In genomic region chr11:109421981-109422590, GRCh38 we compare ENCODE assay signal across 10 cellular contexts. TPM values are rescaled to one million over a fixed set of nuclear protein-coding genes. Genes with fewer than 3 reads are reported as not detected.
DNase-seq lines count a peak whose midpoint lies in the region; ATAC-seq and TF ChIP-seq lines count a peak whose summit lies in the region.
"Had no signal": no experiment of that assay in that cellular context is flagged by ENCODE, and none has a peak within 500 bp of the region (broad histone marks: within the 10 kb centered on the region; RNA-seq: fewer than 3 reads in every experiment).

C11orf87 (plus strand) TSS chr11:109422190; CDS start chr11:109423634, 1,444 bp downstream.

- no peak within 1 kb of the TSS for H3K4me3 Mint-ChIP-seq in CD8-positive, alpha-beta memory T cell

- H3K27ac ChIP-seq in foreskin keratinocyte = no peak within 1 kb of the TSS
- H3K27ac ChIP-seq in CD8-positive, alpha-beta memory T cell (ENCODE audit: low read depth, low read length) = no peak within 1 kb of the TSS
- H3K27ac ChIP-seq: PC-9 had no signal

- no peaks in the 10 kb centered on the region for H3K36me3 Mint-ChIP-seq in CD8-positive, alpha-beta memory T cell

- no peaks in the 10 kb centered on the region for H3K4me1 ChIP-seq in foreskin keratinocyte
- no peaks in the 10 kb centered on the region for H3K4me1 ChIP-seq in CD8-positive, alpha-beta memory T cell (ENCODE audit: insufficient read depth, low read length)

- H3K9me3 ChIP-seq in CD8-positive, alpha-beta memory T cell (ENCODE audit: low read length) = no peaks in the 10 kb centered on the region

- intact Hi-C loops in posterior vena cava (cut with DNase I) = no loop called here

- no peak within 1 kb of the TSS for H3K4me3 ChIP-seq in CD8-positive, alpha-beta memory T cell (ENCODE audit: low read length)
- H3K4me3 ChIP-seq: PC-9 had no signal

- H3K27ac Mint-ChIP-seq in CD8-positive, alpha-beta memory T cell = no peak within 1 kb of the TSS

- no peaks in the 10 kb centered on the region for H3K4me1 Mint-ChIP-seq in CD8-positive, alpha-beta memory T cell

- POLR2A ChIA-PET in CD8-positive, alpha-beta memory T cell (lab: Charles Lee) = no interaction called here

- ATAC-seq in foreskin keratinocyte = peak; percentile 27

- H3K27me3 Mint-ChIP-seq in CD8-positive, alpha-beta memory T cell = peaks cover 17 to 32% of the 10 kb centered on the region in 2 donors

- no peak for TF ChIP-seq CTCF in foreskin keratinocyte (conservative IDR thresholded peaks at IDR 0.05)

- H3K9me3 Mint-ChIP-seq in CD8-positive, alpha-beta memory T cell = peaks cover 3 to 15% (median 7%) of the 10 kb centered on the region in 5 donors

- DNase-seq in DMS153 treated with DMSO at 0.1 percent for 48 hours (lab: John Stamatoyannopoulos, UW; ENCODE audit: unreplicated experiment) (peak; percentile 16), NCI-H69 (lab: John Stamatoyannopoulos, UW) (peak; percentile 83), foreskin keratinocyte (no peak), posterior vena cava (ENCODE audit: low spot score) (peak; percentile 65), NCI-H2196 treated with DMSO at 0.1 percent for 48 hours (lab: John Stamatoyannopoulos, UW; ENCODE audit: unreplicated experiment) (no peak), SKM-1 (lab: John Stamatoyannopoulos, UW; ENCODE audit: unreplicated experiment) (no peak)
- DNase-seq in stimulated activated CD4-positive, alpha-beta T cell treated with anti-CD3 and anti-CD28 coated beads, Interleukin-2, amount 100 ng/mL, for 24 hours = no peak
- DNase-seq in CD8-positive, alpha-beta memory T cell = no peak
- DNase-seq: PC-9 had no signal

- CTCF ChIA-PET in CD8-positive, alpha-beta memory T cell (lab: Charles Lee) = no interaction called here

- no peaks in the 10 kb centered on the region for H3K36me3 ChIP-seq in CD8-positive, alpha-beta memory T cell (ENCODE audit: insufficient read depth, low read length)

- peaks cover 68% of the 10 kb centered on the region for H3K27me3 ChIP-seq in foreskin keratinocyte
- no peaks in the 10 kb centered on the region for H3K27me3 ChIP-seq in CD8-positive, alpha-beta memory T cell (ENCODE audit: insufficient read depth, low read length, poor library complexity, severe bottlenecking)

RNA-seq across cellular contexts. Expression of gene C11orf87, which starts in this region (rescaled TPM):
- total RNA-seq in foreskin keratinocyte (not detected in 2 replicates), posterior vena cava (not detected)
- not detected in 2 replicates for polyA plus RNA-seq in foreskin keratinocyte
- total RNA-seq in CD8-positive, alpha-beta memory T cell = not detected
- polyA plus RNA-seq in CD8-positive, alpha-beta memory T cell = not detected
- total RNA-seq: lung microvascular endothelial cell, PC-9 had no signal

Comparison
In these comparisons a context has a peak if more than half of its experiments do, and no peak if none do; other contexts are left out.
1. Peak in ATAC-seq in foreskin keratinocyte; RNA of the gene not detected or under 1 TPM.
2. Peak in DNase-seq in posterior vena cava; RNA of the gene not detected or under 1 TPM.
3. DNase-seq: peak in DMS153 treated with DMSO at 0.1 percent for 48 hours (single experiment) and NCI-H69 (single experiment); none in foreskin keratinocyte (0 of 2), NCI-H2196 treated with DMSO at 0.1 percent for 48 hours (single experiment), SKM-1 (single experiment), stimulated activated CD4-positive, alpha-beta T cell treated with anti-CD3 and anti-CD28 coated beads, Interleukin-2, amount 100 ng/mL, for 24 hours (0 of 2) and CD8-positive, alpha-beta memory T cell (0 of 5).